Comparison of ENCODE assay signal across 1 cellular context in genomic region chr2:26572589-26572988, GRCh38.
TF ChIP-seq lines count a peak whose summit lies in the region.

No MANE protein-coding gene starts in this region.

TF ChIP-seq in GM23338, 12 proteins besides CTCF, POLR2A, EP300 and RAD21:
- TF ChIP-seq ZNF462 (CRISPR knock-in tag; IDR thresholded peaks at IDR 0.05) (no peak), REST (IDR thresholded peaks at IDR 0.05; ENCODE audit: unreplicated experiment) (no peak), EZH2 (IDR thresholded peaks at IDR 0.05; ENCODE audit: low read depth, unreplicated experiment) (no peak), EZH2phosphoT487 (IDR thresholded peaks at IDR 0.05; ENCODE audit: unreplicated experiment) (no peak), JUNB (IDR thresholded peaks at IDR 0.05; ENCODE audit: unreplicated experiment) (no peak), NANOG (IDR thresholded peaks at IDR 0.05; ENCODE audit: borderline replicate concordance) (no peak), ZNF331 (CRISPR knock-in tag; IDR thresholded peaks at IDR 0.05; ENCODE audit: low read depth) (no peak), CREB1 (CRISPR knock-in tag; IDR thresholded peaks at IDR 0.05; ENCODE audit: low read depth) (no peak), STAT1 (IDR thresholded peaks at IDR 0.05; ENCODE audit: unreplicated experiment) (no peak), ZNF114 (CRISPR knock-in tag; IDR thresholded peaks at IDR 0.05) (no peak), POLR2AphosphoS5 (IDR thresholded peaks at IDR 0.05; ENCODE audit: low read depth) (no peak)
- TF ChIP-seq, protein P1, sequence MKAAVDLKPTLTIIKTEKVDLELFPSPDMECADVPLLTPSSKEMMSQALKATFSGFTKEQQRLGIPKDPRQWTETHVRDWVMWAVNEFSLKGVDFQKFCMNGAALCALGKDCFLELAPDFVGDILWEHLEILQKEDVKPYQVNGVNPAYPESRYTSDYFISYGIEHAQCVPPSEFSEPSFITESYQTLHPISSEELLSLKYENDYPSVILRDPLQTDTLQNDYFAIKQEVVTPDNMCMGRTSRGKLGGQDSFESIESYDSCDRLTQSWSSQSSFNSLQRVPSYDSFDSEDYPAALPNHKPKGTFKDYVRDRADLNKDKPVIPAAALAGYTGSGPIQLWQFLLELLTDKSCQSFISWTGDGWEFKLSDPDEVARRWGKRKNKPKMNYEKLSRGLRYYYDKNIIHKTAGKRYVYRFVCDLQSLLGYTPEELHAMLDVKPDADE (IDR thresholded peaks at IDR 0.05): no peak
